In genomic region chr2:73069855-73070650, GRCh38 we compare ENCODE assay signal across 8 cellular contexts. TPM values are rescaled to one million over a fixed set of nuclear protein-coding genes. Genes with fewer than 3 reads are reported as not detected.
DNase-seq lines count a peak whose midpoint lies in the region; ATAC-seq and TF ChIP-seq lines count a peak whose summit lies in the region.

No MANE protein-coding gene starts in this region.

- H2AFZ ChIP-seq in trophoblast cell (ENCODE audit: insufficient read depth, low read length, poor library complexity) = no peak overlapping the region

- WGBS in esophagus, 2 donors = 14 to 16% methylated on average over 30 of the region's 30 CpGs
- WGBS in trophoblast cell (ENCODE audit: extremely low coverage, insufficient coverage, insufficient read length) = no CpG with 5 or more reads among the region's 30 CpGs

- no peak overlapping the region for H2BK12ac ChIP-seq in trophoblast cell (ENCODE audit: low read length)

- no peak overlapping the region for H2BK5ac ChIP-seq in trophoblast cell (ENCODE audit: low read depth, low read length, poor library complexity)

- peak overlapping the region; percentile 80 for H4K8ac ChIP-seq in trophoblast cell (ENCODE audit: low read depth, low read length)

- H4K12ac ChIP-seq in trophoblast cell (ENCODE audit: low read depth, low read length) = peak overlapping the region; percentile 9

- peak overlapping the region; percentile 84 for H3K4me3 ChIP-seq in RWPE2 (ENCODE audit: severe bottlenecking)
- H3K4me3 ChIP-seq in esophagus (ENCODE audit: low read depth in 1 of 2, low read length in 2 of 2) = peak overlapping the region; percentile 64 to 94
- peak overlapping the region; percentile 80 for H3K4me3 ChIP-seq in trophoblast cell (ENCODE audit: low read depth, low read length)

- no peak overlapping the region for H2AK5ac ChIP-seq in trophoblast cell (ENCODE audit: low read length)

- peak overlapping the region; percentile 24 for H3K18ac ChIP-seq in trophoblast cell (ENCODE audit: low read length)

- no peak overlapping the region for H3K14ac ChIP-seq in trophoblast cell (ENCODE audit: low read length)

- H3K9ac ChIP-seq in trophoblast cell (ENCODE audit: low read length) = peak overlapping the region; percentile 24

- ATAC-seq in RWPE2 (ENCODE audit: low read depth) (no peak), GM21381 (IDR thresholded peaks at IDR 0.05; ENCODE audit: unreplicated experiment) (no peak)

- H3K27me3 ChIP-seq in RWPE2 (ENCODE audit: insufficient read depth, poor library complexity, severe bottlenecking) (no peaks in the 10 kb centered on the region), esophagus (ENCODE audit: control insufficient read depth in 1 of 2, insufficient read depth in 2 of 2, low read length in 2 of 2) (no peaks in the 10 kb centered on the region), trophoblast cell (ENCODE audit: insufficient read depth, low read length) (no peaks in the 10 kb centered on the region)

- peak overlapping the region; percentile 77 for H4K91ac ChIP-seq in trophoblast cell (ENCODE audit: low read depth, low read length)

- peak overlapping the region; percentile 60 for H2BK120ac ChIP-seq in trophoblast cell (ENCODE audit: insufficient read depth, low read length, poor library complexity)

- peaks cover 15% of the 10 kb centered on the region for H3K79me1 ChIP-seq in trophoblast cell (ENCODE audit: low read length)

- peaks cover 13% of the 10 kb centered on the region for H3K4me1 ChIP-seq in RWPE2 (ENCODE audit: insufficient read depth, poor library complexity, severe bottlenecking)
- H3K4me1 ChIP-seq in esophagus (ENCODE audit: control insufficient read depth in 2 of 2, insufficient read depth in 2 of 2, low read length in 1 of 2) = peaks cover 5 to 12% of the 10 kb centered on the region in 2 donors
- peaks cover 9% of the 10 kb centered on the region in 2 experiments for H3K4me1 ChIP-seq in trophoblast cell (ENCODE audit: control insufficient read depth in 1 of 2, insufficient read depth in 2 of 2, low read length in 2 of 2)

- no peaks in the 10 kb centered on the region for H3K36me3 ChIP-seq in RWPE2 (ENCODE audit: low read depth)
- H3K36me3 ChIP-seq in esophagus (ENCODE audit: control insufficient read depth in 2 of 2, insufficient read depth in 2 of 2, low read length in 1 of 2) = peaks cover 0 to 4% of the 10 kb centered on the region in 2 donors
- no peaks in the 10 kb centered on the region for H3K36me3 ChIP-seq in trophoblast cell (ENCODE audit: control insufficient read depth in 1 of 2, insufficient read depth in 2 of 2, low read length in 2 of 2)

- H3K27ac ChIP-seq in RWPE2 (ENCODE audit: poor library complexity, severe bottlenecking) (peak overlapping the region; percentile 61), esophagus (ENCODE audit: low read depth in 2 of 2, low read length in 1 of 2) (peak overlapping the region; percentile 95 to 96), trophoblast cell (ENCODE audit: low read depth, low read length) (peak overlapping the region; percentile 34)

- no peak overlapping the region for H3K23ac ChIP-seq in trophoblast cell (ENCODE audit: low read length)

- peak overlapping the region; percentile 71 for H3K4ac ChIP-seq in trophoblast cell (ENCODE audit: low read depth, low read length)

- TF ChIP-seq CTCF in RWPE2 (IDR thresholded peaks at IDR 0.05; ENCODE audit: poor library complexity, severe bottlenecking) = no peak

- peak overlapping the region; percentile 85 for H3K4me2 ChIP-seq in trophoblast cell (ENCODE audit: low read length)

- H3K79me2 ChIP-seq in trophoblast cell (ENCODE audit: control insufficient read depth, insufficient read depth, low read length, poor library complexity) = peaks cover 11% of the 10 kb centered on the region

- DNase-seq in SIG-M5 treated with dmso at 0.1 percent for 504 hours (lab: John Stamatoyannopoulos, UW; ENCODE audit: unreplicated experiment) (peak; percentile 57), SIG-M5 (lab: John Stamatoyannopoulos, UW) (no peak), RWPE2 (ENCODE audit: low spot score) (no peak), trophoblast cell (peak in 1 of 2 donors; percentile 39), COR-L47 (lab: John Stamatoyannopoulos, UW) (no peak), NCI-H1930 (lab: John Stamatoyannopoulos, UW) (no peak)

- no peaks in the 10 kb centered on the region for H3K9me3 ChIP-seq in RWPE2 (ENCODE audit: severe bottlenecking)
- no peaks in the 10 kb centered on the region for H3K9me3 ChIP-seq in esophagus (ENCODE audit: control insufficient read depth in 2 of 2, insufficient read depth in 1 of 2, low read depth in 1 of 2, low read length in 1 of 2)
- no peaks in the 10 kb centered on the region for H3K9me3 ChIP-seq in trophoblast cell (ENCODE audit: insufficient read depth, low read depth, low read length)

RNA-seq across cellular contexts. Expression of gene SFXN5, which starts 1.5 kb away (rescaled TPM):
- polyA plus RNA-seq in esophagus = 1 to 10 TPM; 4.2 to 6.6 TPM
- 9.5 and 13.2 TPM in 2 replicates for polyA plus RNA-seq in trophoblast cell (2013)

RNA-seq across cellular contexts. Expression of gene RAB11FIP5, which starts 42.7 kb away (rescaled TPM):
- 1 to 10 TPM; 8.1 to 8.7 TPM for polyA plus RNA-seq in esophagus
- polyA plus RNA-seq in trophoblast cell (2013) = 30.2 and 32.3 TPM in 2 replicates

Comparison
In these comparisons a context has a peak if more than half of its experiments do, and no peak if none do; other contexts are left out.
1. H3K27ac ChIP-seq: peak in every context shown above with its lines; median percentile 96 in esophagus; 61 in RWPE2; 34 in trophoblast cell.